21 cellular contexts compared by ENCODE assay signal in the genomic region with DNA sequence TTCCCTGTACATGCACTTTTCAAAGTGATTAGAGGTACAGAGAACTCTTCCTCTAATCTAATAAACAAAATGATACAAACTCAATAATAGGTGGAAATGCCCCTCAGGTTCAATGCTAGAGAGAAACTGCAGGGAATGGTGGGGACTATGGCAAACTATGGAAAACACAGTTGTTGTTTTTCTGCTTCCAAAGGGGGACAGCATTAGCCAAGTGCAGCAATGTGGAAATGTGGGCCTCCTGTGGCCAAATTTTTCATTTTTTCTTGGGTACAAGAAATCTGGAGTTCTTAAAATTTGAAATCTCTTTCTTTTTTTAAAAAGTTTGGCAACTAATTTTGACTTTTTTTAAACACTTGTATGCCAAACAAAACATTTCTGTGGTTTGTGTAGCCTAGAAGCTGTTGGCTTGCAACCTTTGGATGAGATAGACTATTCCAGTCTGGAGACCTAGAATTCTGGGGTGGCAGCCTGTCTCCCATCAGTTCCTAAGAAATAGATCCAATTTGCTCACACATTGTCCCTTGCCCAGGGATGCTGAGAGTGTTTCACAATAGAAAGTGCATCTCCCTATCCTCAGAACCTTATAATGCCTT.
"Had no signal": no experiment of that assay in that cellular context is flagged by ENCODE, and none has a peak within 500 bp of the region (broad histone marks: within the 10 kb centered on the region; RNA-seq: fewer than 3 reads in every experiment).

No MANE protein-coding gene starts in this region.

- H3K4me1 ChIP-seq: colonic mucosa, upper lobe of right lung, vagina had no signal

- H3K4me3 ChIP-seq: colonic mucosa, esophagus squamous epithelium, gastrocnemius medialis, psoas muscle, tibial artery, upper lobe of right lung, vagina had no signal

- H3K27ac ChIP-seq: colonic mucosa, esophagus squamous epithelium, gastrocnemius medialis, psoas muscle, tibial artery, upper lobe of right lung, vagina had no signal

- ATAC-seq: gastrocnemius medialis; left colon; naive thymus-derived CD4-positive, alpha-beta T cell; psoas muscle; stimulated activated effector memory CD8-positive, alpha-beta T cell treated with anti-CD3 and anti-CD28 coated beads, Interleukin-12 subunit alpha, Interleukin-12 subunit beta, amount 100 ng/mL, for 72 hours; stimulated activated naive CD8-positive, alpha-beta T cell treated with anti-CD3 and anti-CD28 coated beads, Interleukin-15, Interleukin-2, amounts not matched to agents 100 U/mL and 50 U/mL, for 24 hours; upper lobe of right lung had no signal

- DNase-seq: colonic mucosa; dermis blood vessel endothelial cell; esophagus squamous epithelium; gastrocnemius medialis; glutamatergic neuron; kidney; left colon; mammary epithelial cell; naive thymus-derived CD4-positive, alpha-beta T cell; nephron progenitor cell; psoas muscle; retina; small intestine; stimulated activated CD4-positive, alpha-beta T cell treated with anti-CD3 and anti-CD28 coated beads, Interleukin-12 subunit alpha, Interleukin-12 subunit beta, amount 100 ng/mL, for 4 hours; stimulated activated CD4-positive, alpha-beta T cell treated with anti-CD3 and anti-CD28 coated beads, Interleukin-2, amount 100 ng/mL, for 48 hours; stimulated activated CD8-positive, alpha-beta memory T cell treated with anti-CD3 and anti-CD28 coated beads, Interleukin-4, amount 100 ng/mL, for 48 hours; stimulated activated naive CD8-positive, alpha-beta T cell treated with anti-CD3 and anti-CD28 coated beads, Interleukin-15, Interleukin-2, amounts not matched to agents 100 U/mL and 50 U/mL, for 24 hours; tibial artery; upper lobe of right lung had no signal

- H3K27me3 ChIP-seq: colonic mucosa, esophagus squamous epithelium, gastrocnemius medialis, tibial artery, upper lobe of right lung, vagina had no signal

- H3K36me3 ChIP-seq: colonic mucosa, gastrocnemius medialis, upper lobe of right lung, vagina had no signal

- H3K9me3 ChIP-seq: colonic mucosa, esophagus squamous epithelium, gastrocnemius medialis, psoas muscle, tibial artery, upper lobe of right lung, vagina had no signal
